In the genomic region with DNA sequence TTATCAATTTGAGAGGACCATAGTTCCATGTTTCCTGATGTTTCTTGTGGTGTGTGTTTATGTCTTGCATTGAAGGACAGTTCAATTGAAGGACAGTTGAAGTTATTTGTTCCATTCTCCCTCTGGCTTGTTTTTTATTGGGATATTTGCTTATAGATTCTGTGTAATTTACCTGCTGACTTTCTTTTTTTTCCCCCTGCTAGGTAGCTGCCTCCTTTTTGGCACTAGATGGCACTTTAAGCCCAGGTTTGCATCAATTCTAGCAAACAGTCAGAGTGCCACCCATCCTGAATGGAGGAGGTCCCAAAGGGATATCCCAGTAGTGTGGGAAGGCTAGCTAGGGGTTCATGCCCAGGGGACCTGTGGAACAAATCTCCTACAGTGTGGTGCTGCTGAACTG, we compare ENCODE assay signal across 9 cellular contexts.
DNase-seq lines count a peak whose midpoint lies in the region; ATAC-seq and TF ChIP-seq lines count a peak whose summit lies in the region.
"Had no signal": no experiment of that assay in that cellular context is flagged by ENCODE, and none has a peak within 500 bp of the region (broad histone marks: within the 10 kb centered on the region; RNA-seq: fewer than 3 reads in every experiment).

No MANE protein-coding gene starts in this region.

- no peaks in the 10 kb centered on the region for H3K79me1 ChIP-seq in neuronal stem cell (ENCODE audit: low read depth, low read length)

- TF ChIP-seq CTCF in GM06990 (IDR thresholded peaks at IDR 0.05; ENCODE audit: insufficient read depth, low read length, poor library complexity, severe bottlenecking) = peak; percentile 43

- H3K27ac Mint-ChIP-seq in activated T-cell treated with anti-CD3 and anti-CD28 coated beads, Interleukin-2, amount 50 U/mL, for 72 hours = no peak overlapping the region

- no peak overlapping the region for H2BK15ac ChIP-seq in neuronal stem cell (ENCODE audit: low read length)

- peaks cover 2 to 3% of the 10 kb centered on the region in 2 donors for H3K9me3 ChIP-seq in neuronal stem cell (replicated peaks in 1 of 2; ENCODE audit: control insufficient read depth in 2 of 2, insufficient read depth in 1 of 2, low read depth in 1 of 2, low read length in 2 of 2)
- H3K9me3 ChIP-seq: thoracic aorta had no signal

- H2BK120ac ChIP-seq in neuronal stem cell (ENCODE audit: low read depth, low read length) = no peak overlapping the region

- H3K4me2 ChIP-seq in neuronal stem cell (ENCODE audit: insufficient read depth, low read length, poor library complexity, severe bottlenecking) = no peak overlapping the region

- peaks cover 10% of the 10 kb centered on the region for H3K27me3 Mint-ChIP-seq in activated T-cell treated with anti-CD3 and anti-CD28 coated beads, Interleukin-2, amount 50 U/mL, for 72 hours (ENCODE audit: low read depth)

- H3K23ac ChIP-seq in neuronal stem cell (ENCODE audit: low read depth, low read length, poor library complexity) = no peak overlapping the region

- H3K4ac ChIP-seq in neuronal stem cell (ENCODE audit: low read length) = no peak overlapping the region

- H3K18ac ChIP-seq in neuronal stem cell (ENCODE audit: low read length) = no peak overlapping the region

- H3K9ac ChIP-seq in neuronal stem cell (ENCODE audit: low read depth, low read length, poor library complexity) = no peak overlapping the region

- no peak overlapping the region for H3K14ac ChIP-seq in neuronal stem cell (ENCODE audit: low read length)

- no peak overlapping the region for H2BK5ac ChIP-seq in neuronal stem cell (ENCODE audit: low read length)

- H3K4me3 Mint-ChIP-seq in activated T-cell treated with anti-CD3 and anti-CD28 coated beads, Interleukin-2, amount 50 U/mL, for 72 hours = no peak overlapping the region

- no peak overlapping the region for H4K91ac ChIP-seq in neuronal stem cell (ENCODE audit: low read depth, low read length, poor library complexity)

- H2BK12ac ChIP-seq in neuronal stem cell (ENCODE audit: low read length) = no peak overlapping the region

- no peaks in the 10 kb centered on the region for H3K4me1 Mint-ChIP-seq in activated T-cell treated with anti-CD3 and anti-CD28 coated beads, Interleukin-2, amount 50 U/mL, for 72 hours (ENCODE audit: low read depth)

- DNase-seq in GM06990 (ENCODE audit: extremely low read depth, insufficient read length) (no peak), MV-4-11 (lab: John Stamatoyannopoulos, UW) (peak; percentile 12), RPMI7951 (ENCODE audit: low read depth) (peak; percentile 47), kidney tubule cell (ENCODE audit: low spot score) (peak; percentile 53), neuronal stem cell (ENCODE audit: low spot score) (no peak), foreskin melanocyte (no peak)
- DNase-seq in activated T-cell treated with anti-CD3 and anti-CD28 coated beads, Interleukin-2, amount 50 U/mL, for 72 hours = no peak

- H4K8ac ChIP-seq in neuronal stem cell (ENCODE audit: low read depth, low read length) = no peak overlapping the region

- H3K27me3 ChIP-seq in GM06990 (replicated peaks; ENCODE audit: control insufficient read depth, insufficient read depth, low read length) = no peaks in the 10 kb centered on the region
- no peaks in the 10 kb centered on the region for H3K27me3 ChIP-seq in neuronal stem cell (ENCODE audit: control insufficient read depth in 3 of 3, insufficient read depth in 3 of 3, low read depth in 1 of 3, low read length in 3 of 3)

- H3K4me3 ChIP-seq in GM06990 (replicated peaks; ENCODE audit: low read depth, low read length) (no peak overlapping the region), neuronal stem cell (ENCODE audit: low read length in 2 of 2) (no peak overlapping the region)
- H3K4me3 ChIP-seq: thoracic aorta had no signal

- no peak overlapping the region for H3K27ac ChIP-seq in neuronal stem cell (replicated peaks; ENCODE audit: low read length)
- H3K27ac ChIP-seq: thoracic aorta had no signal

- H3K9me3 Mint-ChIP-seq in activated T-cell treated with anti-CD3 and anti-CD28 coated beads, Interleukin-2, amount 50 U/mL, for 72 hours = peaks cover 4 to 7% of the 10 kb centered on the region in 2 donors

- H2AK5ac ChIP-seq in neuronal stem cell (ENCODE audit: low read depth, low read length) = no peak overlapping the region

- H3K36me3 Mint-ChIP-seq in activated T-cell treated with anti-CD3 and anti-CD28 coated beads, Interleukin-2, amount 50 U/mL, for 72 hours (ENCODE audit: insufficient read depth in 2 of 2) = peaks cover 3 to 4% of the 10 kb centered on the region in 2 donors

- ATAC-seq in GM19463 (IDR thresholded peaks at IDR 0.05; ENCODE audit: unreplicated experiment) = no peak
- no peak for ATAC-seq in activated T-cell treated with anti-CD3 and anti-CD28 coated beads, Interleukin-2, amount 50 U/mL, for 72 hours (replicated peaks in 1 of 2)

- H3K36me3 ChIP-seq in GM06990 (ENCODE audit: control insufficient read depth, insufficient read depth, low read length) = no peaks in the 10 kb centered on the region
- no peaks in the 10 kb centered on the region for H3K36me3 ChIP-seq in neuronal stem cell (replicated peaks in 1 of 2; ENCODE audit: control insufficient read depth in 2 of 2, insufficient read depth in 2 of 2, low read length in 2 of 2)
- H3K36me3 ChIP-seq: thoracic aorta had no signal

- no peaks in the 10 kb centered on the region for H3K4me1 ChIP-seq in neuronal stem cell (ENCODE audit: control insufficient read depth in 2 of 2, insufficient read depth in 1 of 2, low read depth in 1 of 2, low read length in 2 of 2)

- H2AFZ ChIP-seq in neuronal stem cell (ENCODE audit: low read length) = no peak overlapping the region

Comparison
In these comparisons a context has a peak if more than half of its experiments do, and no peak if none do; other contexts are left out.
1. DNase-seq: peak in MV-4-11 (single experiment), RPMI7951 (single experiment) and kidney tubule cell (single experiment); none in GM06990 (single experiment), neuronal stem cell (single experiment), foreskin melanocyte (single experiment) and activated T-cell treated with anti-CD3 and anti-CD28 coated beads, Interleukin-2, amount 50 U/mL, for 72 hours (0 of 2).